16 cellular contexts compared by ENCODE assay signal in genomic region chr10:133564816-133565215, GRCh38. TPM values are rescaled to one million over a fixed set of nuclear protein-coding genes. Genes with fewer than 3 reads are reported as not detected.
DNase-seq lines count a peak whose midpoint lies in the region; ATAC-seq lines count a peak whose summit lies in the region.
"Had no signal": no experiment of that assay in that cellular context is flagged by ENCODE, and none has a peak within 500 bp of the region (broad histone marks: within the 10 kb centered on the region; RNA-seq: fewer than 3 reads in every experiment).

No MANE protein-coding gene starts in this region.

- no peaks in the 10 kb centered on the region for H3K36me3 ChIP-seq in naive thymus-derived CD4-positive, alpha-beta T cell (ENCODE audit: control insufficient read depth in 2 of 3, insufficient read depth in 3 of 3, low read length in 3 of 3)
- H3K36me3 ChIP-seq: HAP-1 had no signal

- no peaks in the 10 kb centered on the region for H3K27me3 ChIP-seq in naive thymus-derived CD4-positive, alpha-beta T cell (ENCODE audit: control insufficient read depth in 2 of 2, insufficient read depth in 2 of 2, low read length in 2 of 2)

- CTCF ChIA-PET in naive thymus-derived CD4-positive, alpha-beta T cell (lab: Charles Lee), result no interaction called here

- no peak overlapping the region for H3K27ac Mint-ChIP-seq in activated naive CD8-positive, alpha-beta T cell treated with anti-CD3 and anti-CD28 coated beads for 36 hours
- no peak overlapping the region for H3K27ac Mint-ChIP-seq in activated naive CD8-positive, alpha-beta T cell treated with anti-CD3 and anti-CD28 coated beads, Interleukin-2, amount 50 U/mL, for 24 hours
- H3K27ac Mint-ChIP-seq in naive thymus-derived CD4-positive, alpha-beta T cell, result no peak overlapping the region
- H3K27ac Mint-ChIP-seq: B cell; CD4-positive, CD25-positive, alpha-beta regulatory T cell had no signal

- H3K27ac ChIP-seq in naive thymus-derived CD4-positive, alpha-beta T cell (ENCODE audit: low read depth, low read length), result peak overlapping the region; percentile 63
- H3K27ac ChIP-seq: GM23248 had no signal

- H3K4me3 ChIP-seq in naive thymus-derived CD4-positive, alpha-beta T cell (ENCODE audit: low read length), result no peak overlapping the region
- H3K4me3 ChIP-seq: GM23248, HAP-1 had no signal

- no peak for ATAC-seq in activated naive CD8-positive, alpha-beta T cell treated with anti-CD3 and anti-CD28 coated beads, Interleukin-2, amount 50 U/mL, for 24 hours
- ATAC-seq in naive thymus-derived CD4-positive, alpha-beta T cell, result no peak

- POLR2A ChIA-PET in naive thymus-derived CD4-positive, alpha-beta T cell (lab: Charles Lee), result no interaction called here

- peaks cover 2% of the 10 kb centered on the region for H3K4me1 Mint-ChIP-seq in activated naive CD8-positive, alpha-beta T cell treated with anti-CD3 and anti-CD28 coated beads for 36 hours
- H3K4me1 Mint-ChIP-seq in activated naive CD8-positive, alpha-beta T cell treated with anti-CD3 and anti-CD28 coated beads, Interleukin-2, amount 50 U/mL, for 24 hours, result no peaks in the 10 kb centered on the region
- no peaks in the 10 kb centered on the region for H3K4me1 Mint-ChIP-seq in naive thymus-derived CD4-positive, alpha-beta T cell
- H3K4me1 Mint-ChIP-seq: B cell; CD4-positive, CD25-positive, alpha-beta regulatory T cell; CD8-positive, alpha-beta memory T cell had no signal

- no peaks in the 10 kb centered on the region for H3K36me3 Mint-ChIP-seq in activated naive CD8-positive, alpha-beta T cell treated with anti-CD3 and anti-CD28 coated beads for 36 hours
- no peaks in the 10 kb centered on the region for H3K36me3 Mint-ChIP-seq in activated naive CD8-positive, alpha-beta T cell treated with anti-CD3 and anti-CD28 coated beads, Interleukin-2, amount 50 U/mL, for 24 hours (ENCODE audit: low read depth)
- H3K36me3 Mint-ChIP-seq in naive thymus-derived CD4-positive, alpha-beta T cell, result no peaks in the 10 kb centered on the region
- H3K36me3 Mint-ChIP-seq: CD4-positive, CD25-positive, alpha-beta regulatory T cell; CD8-positive, alpha-beta memory T cell had no signal

- intact Hi-C loops in naive thymus-derived CD4-positive, alpha-beta T cell (cut with micrococcal nuclease), result no loop called here

- peaks cover 8% of the 10 kb centered on the region for H3K9me3 Mint-ChIP-seq in activated naive CD8-positive, alpha-beta T cell treated with anti-CD3 and anti-CD28 coated beads for 36 hours
- no peaks in the 10 kb centered on the region for H3K9me3 Mint-ChIP-seq in activated naive CD8-positive, alpha-beta T cell treated with anti-CD3 and anti-CD28 coated beads, Interleukin-2, amount 50 U/mL, for 24 hours
- H3K9me3 Mint-ChIP-seq in naive thymus-derived CD4-positive, alpha-beta T cell, result peaks cover 0 to 14% (median 4%) of the 10 kb centered on the region in 11 donors

- no peaks in the 10 kb centered on the region for H3K4me1 ChIP-seq in naive thymus-derived CD4-positive, alpha-beta T cell (ENCODE audit: control insufficient read depth in 2 of 2, insufficient read depth in 2 of 2, low read length in 2 of 2)
- H3K4me1 ChIP-seq: Caco-2, HAP-1 had no signal

- peaks cover 0 to 9% (median 0%) of the 10 kb centered on the region in 3 experiments for H3K9me3 ChIP-seq in naive thymus-derived CD4-positive, alpha-beta T cell (ENCODE audit: control insufficient read depth in 2 of 3, low read length in 3 of 3)
- H3K9me3 ChIP-seq: HAP-1 had no signal

- no peak for DNase-seq in activated naive CD8-positive, alpha-beta T cell treated with anti-CD3 and anti-CD28 coated beads for 36 hours
- no peak for DNase-seq in activated naive CD8-positive, alpha-beta T cell treated with anti-CD3 and anti-CD28 coated beads, Interleukin-2, amount 50 U/mL, for 24 hours
- peak; percentile 22 for DNase-seq in HuH-7 (ENCODE audit: low spot score)
- DNase-seq in naive thymus-derived CD4-positive, alpha-beta T cell, result no peak
- no peak for DNase-seq in COLO668 (lab: John Stamatoyannopoulos, UW; ENCODE audit: unreplicated experiment)
- no peak for DNase-seq in A172 (ENCODE audit: low spot score)
- no peak for DNase-seq in effector CD8-positive, alpha-beta T cell (lab: John Stamatoyannopoulos, UW)
- DNase-seq: 8988T, Caco-2, GM23248 had no signal

- H3K27me3 Mint-ChIP-seq in activated naive CD8-positive, alpha-beta T cell treated with anti-CD3 and anti-CD28 coated beads for 36 hours, result peaks cover 21% of the 10 kb centered on the region
- peaks cover 12% of the 10 kb centered on the region for H3K27me3 Mint-ChIP-seq in activated naive CD8-positive, alpha-beta T cell treated with anti-CD3 and anti-CD28 coated beads, Interleukin-2, amount 50 U/mL, for 24 hours
- H3K27me3 Mint-ChIP-seq in naive thymus-derived CD4-positive, alpha-beta T cell, result peaks cover 2 to 22% (median 9%) of the 10 kb centered on the region in 5 donors

- H3K4me3 Mint-ChIP-seq in activated naive CD8-positive, alpha-beta T cell treated with anti-CD3 and anti-CD28 coated beads for 36 hours, result peak overlapping the region; percentile 44
- no peak overlapping the region for H3K4me3 Mint-ChIP-seq in activated naive CD8-positive, alpha-beta T cell treated with anti-CD3 and anti-CD28 coated beads, Interleukin-2, amount 50 U/mL, for 24 hours
- H3K4me3 Mint-ChIP-seq in naive thymus-derived CD4-positive, alpha-beta T cell, result no peak overlapping the region
- H3K4me3 Mint-ChIP-seq: B cell; CD4-positive, CD25-positive, alpha-beta regulatory T cell had no signal

RNA-seq across cellular contexts. Expression of gene SYCE1, which starts 0.6 kb away (rescaled TPM):
- 1 to 10 TPM; 1.4 to 1.6 TPM for total RNA-seq in activated naive CD8-positive, alpha-beta T cell treated with anti-CD3 and anti-CD28 coated beads for 36 hours
- under 1 TPM in 3 of 5 experiments, not detected in 2; 0.22 to 0.41 (median 0.24) TPM for total RNA-seq in naive thymus-derived CD4-positive, alpha-beta T cell
- polyA plus RNA-seq in naive thymus-derived CD4-positive, alpha-beta T cell, result under 1 TPM in 1 of 2 donors, not detected in 1; 0.61 TPM
- total RNA-seq in A172 (2014; rRNA removed; shearing (Covaris generic)), result not detected in 2 replicates
- total RNA-seq: B cell, Caco-2, GM23248, H4, HT-29 had no signal
- polyA plus RNA-seq: GM23248 had no signal

RNA-seq across cellular contexts. Expression of gene CYP2E1, which starts 37.7 kb away (rescaled TPM):
- not detected for total RNA-seq in activated naive CD8-positive, alpha-beta T cell treated with anti-CD3 and anti-CD28 coated beads for 36 hours
- total RNA-seq in naive thymus-derived CD4-positive, alpha-beta T cell, result 1 to 10 TPM in 4 of 5 experiments, under 1 TPM in 1; 0.19 to 2.2 (median 1.7) TPM
- polyA plus RNA-seq in naive thymus-derived CD4-positive, alpha-beta T cell, result not detected
- not detected in 2 replicates for total RNA-seq in A172 (2014; rRNA removed; shearing (Covaris generic))
- total RNA-seq: Caco-2, GM23248, HT-29 had no signal
